In the genomic region with DNA sequence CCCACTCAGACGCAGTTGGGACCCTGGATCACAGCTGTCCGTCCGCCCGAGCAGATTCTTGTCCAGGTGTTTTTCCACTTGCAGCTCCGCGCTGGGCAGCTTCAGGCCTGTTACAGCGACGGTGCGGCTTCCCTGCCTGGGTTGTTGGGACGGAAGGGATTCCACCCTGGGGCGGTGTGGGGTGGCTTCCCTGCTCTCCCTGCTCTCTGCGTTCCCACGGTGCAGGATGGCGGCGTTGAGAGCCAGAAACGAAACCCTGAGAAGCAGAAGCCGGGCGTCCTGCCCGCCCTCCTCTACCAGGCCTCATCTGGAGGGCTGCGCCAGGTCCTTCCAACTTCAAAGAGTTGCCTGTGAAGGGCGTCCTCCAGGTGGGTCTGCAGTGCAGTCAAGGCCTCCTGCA, we compare ENCODE assay signal across 23 cellular contexts.
"Had no signal": no experiment of that assay in that cellular context is flagged by ENCODE, and none has a peak within 500 bp of the region (broad histone marks: within the 10 kb centered on the region; RNA-seq: fewer than 3 reads in every experiment).

No MANE protein-coding gene starts in this region.

- H3K9me3 ChIP-seq: esophagus squamous epithelium, heart right ventricle, left ventricle myocardium inferior, lower lobe of right lung, neutrophil, prostate gland, right atrium auricular region, thyroid gland, vagina had no signal

- H3K4me1 ChIP-seq: esophagus squamous epithelium, heart right ventricle, left ventricle myocardium inferior, lower lobe of right lung, parathyroid adenoma, prostate gland, right atrium auricular region, thyroid gland, vagina had no signal

- ATAC-seq: effector memory CD8-positive, alpha-beta T cell; heart right ventricle; left colon; lower lobe of right lung; natural killer cell; sciatic nerve; stimulated activated naive B cell treated with anti-CD40 and anti-IgM and Interleukin-4, amounts not matched to agents 10 μg/mL and 1 μg/mL and 100 μg/mL, for 72 hours had no signal

- H3K36me3 ChIP-seq: esophagus squamous epithelium, heart right ventricle, left ventricle myocardium inferior, lower lobe of right lung, neutrophil, prostate gland, right atrium auricular region, thyroid gland, vagina had no signal

- H3K4me3 ChIP-seq: esophagus squamous epithelium, heart right ventricle, left ventricle myocardium inferior, lower lobe of right lung, prostate gland, right atrium auricular region, thyroid gland, vagina had no signal

- H3K27ac ChIP-seq: esophagus squamous epithelium, heart right ventricle, left ventricle myocardium inferior, lower lobe of right lung, neutrophil, parathyroid adenoma, prostate gland, right atrium auricular region, thyroid gland, vagina had no signal

- DNase-seq: cortex of kidney; effector memory CD8-positive, alpha-beta T cell; erythroblast; esophagus squamous epithelium; foreskin melanocyte; glutamatergic neuron; heart right ventricle; hippocampal formation; kidney glomerular epithelial cell; left colon; left ventricle myocardium inferior; lower lobe of right lung; natural killer cell; stimulated activated CD4-positive, alpha-beta T cell treated with anti-CD3 and anti-CD28 coated beads, Interleukin-2, amount 100 ng/mL, for 48 hours; stimulated activated naive B cell treated with anti-CD40 and anti-IgM and Interleukin-4, amounts not matched to agents 10 μg/mL and 1 μg/mL and 100 μg/mL, for 72 hours; thyroid gland; trophoblast cell had no signal

- H3K27me3 ChIP-seq: esophagus squamous epithelium, heart right ventricle, neutrophil, right atrium auricular region, thyroid gland, vagina had no signal
